ENCODE assay signal across 10 cellular contexts in genomic region chr1:243505986-243506689, GRCh38.
DNase-seq lines count a peak whose midpoint lies in the region; ATAC-seq and TF ChIP-seq lines count a peak whose summit lies in the region.
"Had no signal": no experiment of that assay in that cellular context is flagged by ENCODE, and none has a peak within 500 bp of the region (broad histone marks: within the 10 kb centered on the region; RNA-seq: fewer than 3 reads in every experiment).

No MANE protein-coding gene starts in this region.

- peak overlapping the region in 2 of 3 donors; percentile 31 to 83 for H3K27ac Mint-ChIP-seq in IgD-negative memory B cell
- no peak overlapping the region for H3K27ac Mint-ChIP-seq in type B pancreatic cell
- H3K27ac Mint-ChIP-seq in activated CD4-positive, alpha-beta T cell treated with anti-CD3 and anti-CD28 coated beads for 36 hours, result no peak overlapping the region
- H3K27ac Mint-ChIP-seq: activated naive CD4-positive, alpha-beta T cell treated with anti-CD3 and anti-CD28 coated beads, Interleukin-2, amount 50 U/mL, for 24 hours had no signal

- H3K27me3 Mint-ChIP-seq in IgD-negative memory B cell, result no peaks in the 10 kb centered on the region
- H3K27me3 Mint-ChIP-seq in type B pancreatic cell, result no peaks in the 10 kb centered on the region
- no peaks in the 10 kb centered on the region for H3K27me3 Mint-ChIP-seq in activated CD4-positive, alpha-beta T cell treated with anti-CD3 and anti-CD28 coated beads for 36 hours
- H3K27me3 Mint-ChIP-seq: activated naive CD4-positive, alpha-beta T cell treated with anti-CD3 and anti-CD28 coated beads, Interleukin-2, amount 50 U/mL, for 24 hours had no signal

- POLR2A ChIA-PET in activated CD4-positive, alpha-beta T cell treated with anti-CD3 and anti-CD28 coated beads for 36 hours (lab: Charles Lee), result interaction anchor here (0.6 kb wide), 1 partner anchor 1252 kb away, joined by 5 read pairs; no protein-coding TSS in a partner anchor

- in situ Hi-C loops in G401 (cut with HindIII; ENCODE audit: low sequenced_read_pairs), result no loop called here

- H3K4me1 Mint-ChIP-seq in IgD-negative memory B cell, result peaks cover 31 to 35% (median 32%) of the 10 kb centered on the region in 3 donors
- H3K4me1 Mint-ChIP-seq in type B pancreatic cell (ENCODE audit: unreplicated experiment), result peaks cover 20% of the 10 kb centered on the region
- H3K4me1 Mint-ChIP-seq in activated CD4-positive, alpha-beta T cell treated with anti-CD3 and anti-CD28 coated beads for 36 hours, result peaks cover 21% of the 10 kb centered on the region

- H3K36me3 Mint-ChIP-seq in IgD-negative memory B cell (peaks cover 10% of the 10 kb centered on the region), type B pancreatic cell (peaks cover 11% of the 10 kb centered on the region)
- H3K36me3 Mint-ChIP-seq in activated CD4-positive, alpha-beta T cell treated with anti-CD3 and anti-CD28 coated beads for 36 hours (ENCODE audit: low read depth), result peaks cover 29% of the 10 kb centered on the region

- no peak for TF ChIP-seq CTCF in GM10266 (IDR thresholded peaks at IDR 0.05; ENCODE audit: control insufficient read depth, insufficient read depth, low read depth, missing control alignments)
- TF ChIP-seq CTCF in type B pancreatic cell (conservative IDR thresholded peaks at IDR 0.05), result no peak

- no peaks in the 10 kb centered on the region for H3K9me3 Mint-ChIP-seq in IgD-negative memory B cell
- no peaks in the 10 kb centered on the region for H3K9me3 Mint-ChIP-seq in type B pancreatic cell
- H3K9me3 Mint-ChIP-seq in activated CD4-positive, alpha-beta T cell treated with anti-CD3 and anti-CD28 coated beads for 36 hours (ENCODE audit: low read depth), result no peaks in the 10 kb centered on the region
- H3K9me3 Mint-ChIP-seq: activated naive CD4-positive, alpha-beta T cell treated with anti-CD3 and anti-CD28 coated beads, Interleukin-2, amount 50 U/mL, for 24 hours had no signal

- DNase-seq in GM10266 (ENCODE audit: extremely low spot score), result peak; percentile 57
- DNase-seq in left kidney (ENCODE audit: low read depth, low spot score), result peak; percentile 35
- DNase-seq in type B pancreatic cell (ENCODE audit: extremely low spot score, unreplicated experiment), result no peak
- DNase-seq in activated CD4-positive, alpha-beta T cell treated with anti-CD3 and anti-CD28 coated beads for 36 hours, result no peak
- no peak for DNase-seq in G401 (ENCODE audit: low spot score)
- no peak for DNase-seq in NCI-H524 treated with DMSO at 0.1 percent for 48 hours (lab: John Stamatoyannopoulos, UW)
- DNase-seq: NCI-H1417 treated with DMSO at 0.1 percent for 48 hours had no signal

- intact Hi-C loops in activated CD4-positive, alpha-beta T cell treated with anti-CD3 and anti-CD28 coated beads for 36 hours (cut with DNase I, micrococcal nuclease), result no loop called here

- ATAC-seq in GM21619 (IDR thresholded peaks at IDR 0.05; ENCODE audit: unreplicated experiment), result peak; percentile 64
- ATAC-seq in activated CD4-positive, alpha-beta T cell treated with anti-CD3 and anti-CD28 coated beads for 36 hours, result no peak

- CTCF ChIA-PET in activated CD4-positive, alpha-beta T cell treated with anti-CD3 and anti-CD28 coated beads for 36 hours (lab: Charles Lee), result no interaction called here

- H3K4me3 Mint-ChIP-seq in IgD-negative memory B cell, result peak overlapping the region in 3 of 4 donors; percentile 10 to 82 (median 45)
- no peak overlapping the region for H3K4me3 Mint-ChIP-seq in type B pancreatic cell
- H3K4me3 Mint-ChIP-seq in activated CD4-positive, alpha-beta T cell treated with anti-CD3 and anti-CD28 coated beads for 36 hours, result no peak overlapping the region
- H3K4me3 Mint-ChIP-seq: activated naive CD4-positive, alpha-beta T cell treated with anti-CD3 and anti-CD28 coated beads, Interleukin-2, amount 50 U/mL, for 24 hours had no signal

Comparison
In these comparisons a context has a peak if more than half of its experiments do, and no peak if none do; other contexts are left out.
1. DNase-seq: peak in GM10266 (single experiment) and left kidney (single experiment); none in type B pancreatic cell (single experiment), activated CD4-positive, alpha-beta T cell treated with anti-CD3 and anti-CD28 coated beads for 36 hours (single experiment), G401 (single experiment) and NCI-H524 treated with DMSO at 0.1 percent for 48 hours (single experiment).
2. H3K27ac Mint-ChIP-seq: peak in IgD-negative memory B cell (2 of 3); none in type B pancreatic cell (single experiment) and activated CD4-positive, alpha-beta T cell treated with anti-CD3 and anti-CD28 coated beads for 36 hours (single experiment).
3. H3K4me3 Mint-ChIP-seq: peak in IgD-negative memory B cell (3 of 4); none in type B pancreatic cell (single experiment) and activated CD4-positive, alpha-beta T cell treated with anti-CD3 and anti-CD28 coated beads for 36 hours (single experiment).